Comparison of ENCODE assay signal across 17 cellular contexts in genomic region chr2:202249521-202249850, GRCh38. TPM values are rescaled to one million over a fixed set of nuclear protein-coding genes. Genes with fewer than 3 reads are reported as not detected.
DNase-seq lines count a peak whose midpoint lies in the region; ATAC-seq and TF ChIP-seq lines count a peak whose summit lies in the region.
"Had no signal": no experiment of that assay in that cellular context is flagged by ENCODE, and none has a peak within 500 bp of the region (broad histone marks: within the 10 kb centered on the region; RNA-seq: fewer than 3 reads in every experiment).

No MANE protein-coding gene starts in this region.

- intact Hi-C loops in gastrocnemius medialis (cut with DNase I; ENCODE audit: low total_unique reads) = loop anchor here (2.0 kb wide), 1 partner anchor 15 kb away; the partner anchor contains the start of gene NOP58

- no peak overlapping the region for H3K4me3 ChIP-seq in gastrocnemius medialis
- H3K4me3 ChIP-seq: lung, stomach had no signal

- TF ChIP-seq POLR2A in gastrocnemius medialis (IDR thresholded peaks at IDR 0.05) = no peak

- peak; percentile 12 for DNase-seq in NOMO-1 treated with DMSO at 0.1 percent for 48 hours (lab: John Stamatoyannopoulos, UW; ENCODE audit: unreplicated experiment)
- DNase-seq in NOMO-1 treated with dmso at 0.1 percent for 144 hours (lab: John Stamatoyannopoulos, UW; ENCODE audit: unreplicated experiment) = no peak
- peak; percentile 82 for DNase-seq in RWPE1 (ENCODE audit: low spot score)
- peak; percentile 93 to 97 for DNase-seq in foreskin keratinocyte
- DNase-seq in gastrocnemius medialis = peak; percentile 38 to 84
- no peak for DNase-seq in DMS79 (lab: John Stamatoyannopoulos, UW)
- no peak for DNase-seq in hepatic stellate cell (ENCODE audit: low spot score)
- no peak for DNase-seq in stimulated activated CD4-positive, alpha-beta T cell treated with anti-CD3 and anti-CD28 coated beads, Interleukin-12 subunit alpha, Interleukin-12 subunit beta, amount 100 ng/mL, for 4 hours
- DNase-seq: activated naive CD4-positive, alpha-beta T cell treated with anti-CD3 and anti-CD28 coated beads for 36 hours; CD8-positive, alpha-beta T cell; central memory CD4-positive, alpha-beta T cell; hippocampal formation; NK-92 treated with Interleukin-12 subunit alpha and Interleukin-12 subunit beta, amount 100 ng/mL, for 24 hours; stomach; WERI-Rb-1 had no signal

- H3K36me3 ChIP-seq in gastrocnemius medialis = no peaks in the 10 kb centered on the region
- H3K36me3 ChIP-seq: stomach, WERI-Rb-1 had no signal

- POLR2A ChIA-PET in RWPE1 (lab: Yijun Ruan, JAX; ENCODE audit: low non-redundant PET) = no interaction called here

- H3K27me3 ChIP-seq in foreskin keratinocyte = no peaks in the 10 kb centered on the region
- no peaks in the 10 kb centered on the region for H3K27me3 ChIP-seq in gastrocnemius medialis
- H3K27me3 ChIP-seq: stomach had no signal

- in situ Hi-C loops in gastrocnemius medialis (cut with MboI; ENCODE audit: low sequenced_read_pairs in 4 of 4) = no loop called here

- ATAC-seq in foreskin keratinocyte (peak; percentile 95), gastrocnemius medialis (peak; percentile 96 to 98)
- ATAC-seq: CD8-positive, alpha-beta T cell had no signal

- no peak for TF ChIP-seq CTCF in RWPE1 (conservative IDR thresholded peaks at IDR 0.05; ENCODE audit: low read depth)
- TF ChIP-seq CTCF in foreskin keratinocyte (conservative IDR thresholded peaks at IDR 0.05) = no peak
- TF ChIP-seq CTCF in gastrocnemius medialis (IDR thresholded peaks at IDR 0.05 in 4 of 5, conservative IDR thresholded peaks at IDR 0.05 in 1 of 5) = no peak

- H3K4me1 ChIP-seq in foreskin keratinocyte (peaks cover 7% of the 10 kb centered on the region), gastrocnemius medialis (peaks cover 7 to 8% of the 10 kb centered on the region in 2 donors)
- H3K4me1 ChIP-seq: stomach had no signal

- H3K27ac ChIP-seq in RWPE1 (peak overlapping the region; percentile 83), foreskin keratinocyte (peak overlapping the region; percentile 76), gastrocnemius medialis (peak overlapping the region; percentile 81 to 92 (median 86))
- H3K27ac ChIP-seq: KMS-11, stomach, WERI-Rb-1 had no signal

- CTCF ChIA-PET in RWPE1 (lab: Yijun Ruan, JAX) = no interaction called here

- H3K9me3 ChIP-seq in gastrocnemius medialis = no peaks in the 10 kb centered on the region
- H3K9me3 ChIP-seq: stomach had no signal

RNA-seq across cellular contexts. Expression of gene SUMO1, which starts 11.1 kb away (rescaled TPM):
- total RNA-seq in foreskin keratinocyte (145 and 146 TPM in 2 replicates), gastrocnemius medialis (10 to 100 TPM; 44.0 to 62.4 (median 52.7) TPM)
- 165 and 172 TPM in 2 replicates for polyA plus RNA-seq in foreskin keratinocyte

RNA-seq across cellular contexts. Expression of gene NOP58, which starts 16.1 kb away (rescaled TPM):
- total RNA-seq in foreskin keratinocyte (95.8 and 107 TPM in 2 replicates), gastrocnemius medialis (10 to 100 TPM; 22.5 to 69.9 (median 31.7) TPM)
- polyA plus RNA-seq in foreskin keratinocyte = 60.8 and 75.4 TPM in 2 replicates

Comparison
In these comparisons a context has a peak if more than half of its experiments do, and no peak if none do; other contexts are left out.
1. DNase-seq: peak in NOMO-1 treated with DMSO at 0.1 percent for 48 hours (single experiment), RWPE1 (single experiment), foreskin keratinocyte (2 of 2) and gastrocnemius medialis (2 of 2); none in NOMO-1 treated with dmso at 0.1 percent for 144 hours (single experiment), DMS79 (single experiment), hepatic stellate cell (single experiment) and stimulated activated CD4-positive, alpha-beta T cell treated with anti-CD3 and anti-CD28 coated beads, Interleukin-12 subunit alpha, Interleukin-12 subunit beta, amount 100 ng/mL, for 4 hours (single experiment).
2. Peak in every context shown above with its lines, with median percentiles within 50 percentile points of each other: H3K27ac ChIP-seq.